Comparison of ENCODE assay signal across 15 cellular contexts in genomic region chr14:77710364-77710763, GRCh38. TPM values are rescaled to one million over a fixed set of nuclear protein-coding genes. Genes with fewer than 3 reads are reported as not detected.
DNase-seq lines count a peak whose midpoint lies in the region; ATAC-seq, FAIRE-seq and TF ChIP-seq lines count a peak whose summit lies in the region.
"Had no signal": no experiment of that assay in that cellular context is flagged by ENCODE, and none has a peak within 500 bp of the region (broad histone marks: within the 10 kb centered on the region; RNA-seq: fewer than 3 reads in every experiment).

No MANE protein-coding gene starts in this region.

- H3K27me3 ChIP-seq in BE2C (no peaks in the 10 kb centered on the region), DND-41 (ENCODE audit: insufficient read depth, low read length, poor library complexity) (no peaks in the 10 kb centered on the region), HepG2 (ENCODE audit: control insufficient read depth in 1 of 2, insufficient read depth in 2 of 2, low read length in 2 of 2) (no peaks in the 10 kb centered on the region; a peak in 1 of 5 replicates)
- H3K27me3 ChIP-seq: testis had no signal

- POLR2A ChIA-PET in WTC11 (lab: Charles Lee), result no interaction called here
- POLR2A ChIA-PET in HepG2 (lab: Yijun Ruan, JAX), result interaction anchor here (1.3 kb wide), 1 partner anchor 51 kb away, joined by 7 read pairs; the partner anchor contains the start of gene SNW1

- peak overlapping the region; percentile 91; the same call in 1 of the 2 replicates for H3K4me3 Mint-ChIP-seq in WTC11

- in situ Hi-C loops in HepG2 (cut with HindIII; ENCODE audit: extremely low pct_ligation_motif_present, low pct_unique_long_range_greater_than_20kb), result no loop called here

- H3K4me1 Mint-ChIP-seq in WTC11, result peaks cover 18% of the 10 kb centered on the region

- peaks cover 4% of the 10 kb centered on the region for H3K4me1 ChIP-seq in BE2C
- H3K4me1 ChIP-seq in DND-41 (ENCODE audit: insufficient read depth, low read length), result peaks cover 36% of the 10 kb centered on the region
- peaks cover 28% of the 10 kb centered on the region for H3K4me1 ChIP-seq in HepG2 (ENCODE audit: insufficient read depth, low read length)

- H3K4me2 ChIP-seq in DND-41 (ENCODE audit: insufficient read depth, low read length) (peak overlapping the region; percentile 87; the same call in 1 of the 2 replicates), HepG2 (ENCODE audit: low read depth, low read length) (peak overlapping the region; percentile 79)

- FAIRE-seq in HepG2 (lab: Jason Lieb, UNC), result peak; percentile 71

- H3K9me3 ChIP-seq in BE2C (no peaks in the 10 kb centered on the region), DND-41 (ENCODE audit: insufficient read depth, low read length, severe bottlenecking) (no peaks in the 10 kb centered on the region), HepG2 (ENCODE audit: low read length) (no peaks in the 10 kb centered on the region)
- H3K9me3 ChIP-seq: testis had no signal

- H3K27ac ChIP-seq in DND-41 (ENCODE audit: low read length), result no peak overlapping the region
- H3K27ac ChIP-seq in HepG2 (ENCODE audit: extremely low read length, insufficient read depth, low read length), result peak overlapping the region; percentile 69
- H3K27ac ChIP-seq: C4-2B, epithelial cell of prostate, testis had no signal

- no peak for TF ChIP-seq POLR2A in HepG2 (IDR thresholded peaks at IDR 0.05; ENCODE audit: insufficient read depth in 1 of 2, low read depth in 2 of 2, low read length in 2 of 2)

- TF ChIP-seq EP300 in HepG2 (IDR thresholded peaks at IDR 0.05; ENCODE audit: low read depth in 2 of 2, low read length in 2 of 2) (no peak), HepG2 (CRISPR knock-in tag; IDR thresholded peaks at IDR 0.05; ENCODE audit: borderline replicate concordance) (no peak)

- H3K9me3 Mint-ChIP-seq in WTC11, result no peaks in the 10 kb centered on the region

- CTCF ChIA-PET in WTC11 (lab: Charles Lee), result no interaction called here
- CTCF ChIA-PET in HepG2 (lab: Yijun Ruan, JAX; ENCODE audit: low intra/inter-chr PET ratio, low total read pairs), result no interaction called here

- 0% methylated on average over 2 of the region's 2 CpGs for WGBS in HepG2 (ENCODE audit: low lambda C conversion rate)

- H3K79me2 ChIP-seq in DND-41 (ENCODE audit: insufficient read depth, low read length) (peaks cover 91% of the 10 kb centered on the region), HepG2 (ENCODE audit: insufficient read depth, low read length) (peaks cover 79% of the 10 kb centered on the region)

- DNase-seq in BE2C, result no peak
- DNase-seq in DND-41, result no peak
- DNase-seq in WTC11 (ENCODE audit: low spot score), result no peak
- peak; percentile 66 for DNase-seq in HepG2 (ENCODE audit: low spot score)
- DNase-seq in NCI-H526 treated with DMSO at 0.1 percent for 48 hours (lab: John Stamatoyannopoulos, UW), result no peak
- DNase-seq in COLO668 (lab: John Stamatoyannopoulos, UW; ENCODE audit: unreplicated experiment), result no peak
- DNase-seq: cerebellar nuclear complex, NCI-H2081, NCI-H748 treated with DMSO at 0.1 percent for 48 hours, T-helper 9 cell, testis had no signal

- intact Hi-C loops in HepG2 (cut with micrococcal nuclease; ENCODE audit: unreplicated experiment), result no loop called here

- BruUV-seq in HepG2 (replicated peaks; lab: Mats Ljungman, UMichigan), result no TSS peak

- TF ChIP-seq CTCF in BE2C (IDR thresholded peaks at IDR 0.05; ENCODE audit: low read depth, low read length), result no peak
- no peak for TF ChIP-seq CTCF in DND-41 (IDR thresholded peaks at IDR 0.05; ENCODE audit: borderline replicate concordance, extremely low read depth, low read length, poor library complexity, severe bottlenecking)
- no peak for TF ChIP-seq CTCF in WTC11 (IDR thresholded peaks at IDR 0.05)
- no peak for TF ChIP-seq CTCF in HepG2 (CRISPR knock-in tag; IDR thresholded peaks at IDR 0.05)

- no peaks in the 10 kb centered on the region for H3K27me3 Mint-ChIP-seq in WTC11 (ENCODE audit: low read depth)

- no peak overlapping the region for H2AFZ ChIP-seq in DND-41 (ENCODE audit: low read depth, low read length)
- no peak overlapping the region for H2AFZ ChIP-seq in HepG2 (ENCODE audit: low read length)

- H3K36me3 ChIP-seq in BE2C (peaks cover 46% of the 10 kb centered on the region), DND-41 (ENCODE audit: insufficient read depth, low read length) (peaks cover 51% of the 10 kb centered on the region), HepG2 (replicated peaks in 1 of 2; ENCODE audit: control insufficient read depth in 1 of 2, insufficient read depth in 2 of 2, low read length in 2 of 2) (peaks cover 10 to 29% of the 10 kb centered on the region in 2 experiments)

- H3K4me3 ChIP-seq in BE2C (ENCODE audit: low read depth, low read length), result 0 out of 2 replicates have a peak overlapping the region, but pooled peaks have one; percentile 6
- no peak overlapping the region; a peak in 1 of 4 replicates for H3K4me3 ChIP-seq in DND-41 (ENCODE audit: low read depth in 1 of 2, low read length in 2 of 2)
- peak overlapping the region; percentile 92 to 97 (median 92); a peak in 5 of 6 replicates for H3K4me3 ChIP-seq in HepG2 (replicated peaks in 1 of 3; ENCODE audit: insufficient read depth in 1 of 3, low read depth in 2 of 3, low read length in 3 of 3)
- H3K4me3 ChIP-seq: testis had no signal

- ATAC-seq in DND-41 (ENCODE audit: insufficient read depth, low read depth) (no peak), WTC11 (no peak), HepG2 (peak; percentile 66), GM21529 (IDR thresholded peaks at IDR 0.05; ENCODE audit: unreplicated experiment) (no peak), GM18517 (IDR thresholded peaks at IDR 0.05; ENCODE audit: unreplicated experiment) (no peak)

- TF ChIP-seq RAD21 in HepG2 (CRISPR knock-in tag; IDR thresholded peaks at IDR 0.05), result no peak

- H3K27ac Mint-ChIP-seq in WTC11, result no peak overlapping the region

- no peak overlapping the region for H3K9ac ChIP-seq in DND-41 (ENCODE audit: low read depth, low read length)
- H3K9ac ChIP-seq in HepG2 (ENCODE audit: insufficient read depth, low read depth, low read length), result peak overlapping the region; percentile 87

- H3K36me3 Mint-ChIP-seq in WTC11, result peaks cover 47% of the 10 kb centered on the region

- peaks cover 30% of the 10 kb centered on the region; the same call in 1 of the 2 replicates for H4K20me1 ChIP-seq in DND-41 (ENCODE audit: insufficient read depth, low read length)
- peaks cover 18% of the 10 kb centered on the region; the same call in 1 of the 2 replicates for H4K20me1 ChIP-seq in HepG2 (ENCODE audit: insufficient read depth, low read length)

RNA-seq across cellular contexts. Expression of gene SLIRP, which starts 2.5 kb away (rescaled TPM):
- polyA plus RNA-seq in BE2C (2012; ENCODE audit: insufficient read depth, insufficient read length, low read depth), result 363 TPM
- total RNA-seq in WTC11 (2021) (317 to 377 TPM (median 325 TPM) in 3 replicates), HepG2 (2016; rRNA removed; fragmentation: Illumina TruSeq; extraction: Trizol) (548 and 656 TPM in 2 replicates)
- 191 and 199 TPM in 2 replicates for total RNA-seq in HepG2 (2016; cell fraction: cytosol; rRNA removed; fragmentation: Illumina TruSeq; extraction: Trizol; ENCODE audit: low read depth)
- 524 and 730 TPM in 2 replicates for total RNA-seq in HepG2 (2016; cell fraction: insoluble cytoplasmic fraction; rRNA removed; fragmentation: Illumina TruSeq; extraction: Trizol)
- 218 and 228 TPM in 2 replicates for total RNA-seq in HepG2 (2016; cell fraction: membrane; rRNA removed; fragmentation: Illumina TruSeq; extraction: Trizol)
- 193 and 196 TPM in 2 replicates for total RNA-seq in HepG2 (2016; cell fraction: nucleus; rRNA removed; fragmentation: Illumina TruSeq; extraction: Trizol)
- 210 and 281 TPM in 2 replicates for polyA plus RNA-seq in HepG2 (2011; rRNA removed)
- 140 and 189 TPM in 2 replicates for polyA plus RNA-seq in HepG2 (2011; cell fraction: cytosol; rRNA removed)
- polyA plus RNA-seq in HepG2 (2011; cell fraction: nucleus; rRNA removed), result 37.4 and 61.1 TPM in 2 replicates
- polyA plus RNA-seq in HepG2 (2012), result 209 and 256 TPM in 2 replicates
- polyA plus RNA-seq in HepG2 (2016; cell fraction: cytosol; fragmentation: Illumina TruSeq; extraction: Trizol; ENCODE audit: low read depth), result 146 and 163 TPM in 2 replicates
- 446 and 490 TPM in 2 replicates for polyA plus RNA-seq in HepG2 (2016; cell fraction: insoluble cytoplasmic fraction; fragmentation: Illumina TruSeq; extraction: Trizol; ENCODE audit: low read depth)
- 133 and 135 TPM in 2 replicates for polyA plus RNA-seq in HepG2 (2016; cell fraction: membrane; fragmentation: Illumina TruSeq; extraction: Trizol; ENCODE audit: low read depth)
- 217 TPM in 2 replicates for polyA plus RNA-seq in HepG2 (2016; cell fraction: nucleus; fragmentation: Illumina TruSeq; extraction: Trizol; ENCODE audit: insufficient read depth, low read depth)
- polyA minus RNA-seq in HepG2 (2011; rRNA and poly(A)+ RNA removed; ENCODE audit: low replicate concordance), result 34.7 and 77.7 TPM in 2 replicates
- polyA minus RNA-seq in HepG2 (2011; cell fraction: cytosol; rRNA and poly(A)+ RNA removed), result 17.7 and 26.8 TPM in 2 replicates
- polyA minus RNA-seq in HepG2 (2011; cell fraction: nucleus; rRNA and poly(A)+ RNA removed), result 27.0 and 27.2 TPM in 2 replicates

RNA-seq across cellular contexts. Expression of gene ALKBH1, which starts 2.5 kb away (rescaled TPM):
- 14.6 TPM for polyA plus RNA-seq in BE2C (2012; ENCODE audit: insufficient read depth, insufficient read length, low read depth)
- 14.5 to 18.8 TPM (median 17.8 TPM) in 3 replicates for total RNA-seq in WTC11 (2021)
- total RNA-seq in HepG2 (2016; rRNA removed; fragmentation: Illumina TruSeq; extraction: Trizol), result 14.3 and 14.5 TPM in 2 replicates
- 3.9 and 4.2 TPM in 2 replicates for total RNA-seq in HepG2 (2016; cell fraction: cytosol; rRNA removed; fragmentation: Illumina TruSeq; extraction: Trizol; ENCODE audit: low read depth)
- total RNA-seq in HepG2 (2016; cell fraction: insoluble cytoplasmic fraction; rRNA removed; fragmentation: Illumina TruSeq; extraction: Trizol), result 12.6 and 16.1 TPM in 2 replicates
- 6.2 and 7.1 TPM in 2 replicates for total RNA-seq in HepG2 (2016; cell fraction: membrane; rRNA removed; fragmentation: Illumina TruSeq; extraction: Trizol)
- total RNA-seq in HepG2 (2016; cell fraction: nucleus; rRNA removed; fragmentation: Illumina TruSeq; extraction: Trizol), result 6.4 and 6.5 TPM in 2 replicates
- polyA plus RNA-seq in HepG2 (2011; rRNA removed), result 11.1 and 12.5 TPM in 2 replicates
- polyA plus RNA-seq in HepG2 (2011; cell fraction: cytosol; rRNA removed), result 8.6 and 10.6 TPM in 2 replicates
- 6.2 and 6.7 TPM in 2 replicates for polyA plus RNA-seq in HepG2 (2011; cell fraction: nucleus; rRNA removed)
- polyA plus RNA-seq in HepG2 (2012), result 6.9 and 7.3 TPM in 2 replicates
- 1.6 and 2.1 TPM in 2 replicates for polyA plus RNA-seq in HepG2 (2016; cell fraction: cytosol; fragmentation: Illumina TruSeq; extraction: Trizol; ENCODE audit: low read depth)
- 17.8 and 17.9 TPM in 2 replicates for polyA plus RNA-seq in HepG2 (2016; cell fraction: insoluble cytoplasmic fraction; fragmentation: Illumina TruSeq; extraction: Trizol; ENCODE audit: low read depth)
- polyA plus RNA-seq in HepG2 (2016; cell fraction: membrane; fragmentation: Illumina TruSeq; extraction: Trizol; ENCODE audit: low read depth), result 2.7 and 3.2 TPM in 2 replicates
- polyA plus RNA-seq in HepG2 (2016; cell fraction: nucleus; fragmentation: Illumina TruSeq; extraction: Trizol; ENCODE audit: insufficient read depth, low read depth), result 11.7 and 12.0 TPM in 2 replicates
- polyA minus RNA-seq in HepG2 (2011; rRNA and poly(A)+ RNA removed; ENCODE audit: low replicate concordance), result 12.8 and 19.7 TPM in 2 replicates
- polyA minus RNA-seq in HepG2 (2011; cell fraction: cytosol; rRNA and poly(A)+ RNA removed), result 7.4 and 7.7 TPM in 2 replicates
- polyA minus RNA-seq in HepG2 (2011; cell fraction: nucleus; rRNA and poly(A)+ RNA removed), result 7.6 and 11.6 TPM in 2 replicates

RNA-seq across cellular contexts. Expression of gene SNW1, which starts 50.6 kb away (rescaled TPM):
- 111 TPM for polyA plus RNA-seq in BE2C (2012; ENCODE audit: insufficient read depth, insufficient read length, low read depth)
- total RNA-seq in WTC11 (2021), result 81.4 to 92.1 TPM (median 83.8 TPM) in 3 replicates
- 65.8 and 103 TPM in 2 replicates for total RNA-seq in HepG2 (2016; rRNA removed; fragmentation: Illumina TruSeq; extraction: Trizol)
- 8.7 and 10.7 TPM in 2 replicates for total RNA-seq in HepG2 (2016; cell fraction: cytosol; rRNA removed; fragmentation: Illumina TruSeq; extraction: Trizol; ENCODE audit: low read depth)
- 69.8 and 98.6 TPM in 2 replicates for total RNA-seq in HepG2 (2016; cell fraction: insoluble cytoplasmic fraction; rRNA removed; fragmentation: Illumina TruSeq; extraction: Trizol)
- 20.1 and 24.8 TPM in 2 replicates for total RNA-seq in HepG2 (2016; cell fraction: membrane; rRNA removed; fragmentation: Illumina TruSeq; extraction: Trizol)
- total RNA-seq in HepG2 (2016; cell fraction: nucleus; rRNA removed; fragmentation: Illumina TruSeq; extraction: Trizol), result 49.6 and 52.1 TPM in 2 replicates
- 19.8 and 23.2 TPM in 2 replicates for polyA plus RNA-seq in HepG2 (2011; rRNA removed)
- 11.7 and 16.1 TPM in 2 replicates for polyA plus RNA-seq in HepG2 (2011; cell fraction: cytosol; rRNA removed)
- 15.7 and 16.5 TPM in 2 replicates for polyA plus RNA-seq in HepG2 (2011; cell fraction: nucleus; rRNA removed)
- 44.9 and 47.3 TPM in 2 replicates for polyA plus RNA-seq in HepG2 (2012)
- polyA plus RNA-seq in HepG2 (2016; cell fraction: cytosol; fragmentation: Illumina TruSeq; extraction: Trizol; ENCODE audit: low read depth), result 7.0 and 8.4 TPM in 2 replicates
- 113 and 115 TPM in 2 replicates for polyA plus RNA-seq in HepG2 (2016; cell fraction: insoluble cytoplasmic fraction; fragmentation: Illumina TruSeq; extraction: Trizol; ENCODE audit: low read depth)
- 16.1 and 16.3 TPM in 2 replicates for polyA plus RNA-seq in HepG2 (2016; cell fraction: membrane; fragmentation: Illumina TruSeq; extraction: Trizol; ENCODE audit: low read depth)
- 64.6 and 65.0 TPM in 2 replicates for polyA plus RNA-seq in HepG2 (2016; cell fraction: nucleus; fragmentation: Illumina TruSeq; extraction: Trizol; ENCODE audit: insufficient read depth, low read depth)
- 8.0 and 14.1 TPM in 2 replicates for polyA minus RNA-seq in HepG2 (2011; rRNA and poly(A)+ RNA removed; ENCODE audit: low replicate concordance)
- 19.6 and 26.3 TPM in 2 replicates for polyA minus RNA-seq in HepG2 (2011; cell fraction: cytosol; rRNA and poly(A)+ RNA removed)
- polyA minus RNA-seq in HepG2 (2011; cell fraction: nucleus; rRNA and poly(A)+ RNA removed), result 26.9 and 29.6 TPM in 2 replicates

Comparison
In these comparisons a context has a peak if more than half of its experiments do, and no peak if none do; other contexts are left out.
1. H3K4me3 ChIP-seq: peak in BE2C (single experiment) and HepG2 (3 of 3); none in DND-41 (0 of 2).